ENCODE assay signal across 23 cellular contexts in the genomic region with DNA sequence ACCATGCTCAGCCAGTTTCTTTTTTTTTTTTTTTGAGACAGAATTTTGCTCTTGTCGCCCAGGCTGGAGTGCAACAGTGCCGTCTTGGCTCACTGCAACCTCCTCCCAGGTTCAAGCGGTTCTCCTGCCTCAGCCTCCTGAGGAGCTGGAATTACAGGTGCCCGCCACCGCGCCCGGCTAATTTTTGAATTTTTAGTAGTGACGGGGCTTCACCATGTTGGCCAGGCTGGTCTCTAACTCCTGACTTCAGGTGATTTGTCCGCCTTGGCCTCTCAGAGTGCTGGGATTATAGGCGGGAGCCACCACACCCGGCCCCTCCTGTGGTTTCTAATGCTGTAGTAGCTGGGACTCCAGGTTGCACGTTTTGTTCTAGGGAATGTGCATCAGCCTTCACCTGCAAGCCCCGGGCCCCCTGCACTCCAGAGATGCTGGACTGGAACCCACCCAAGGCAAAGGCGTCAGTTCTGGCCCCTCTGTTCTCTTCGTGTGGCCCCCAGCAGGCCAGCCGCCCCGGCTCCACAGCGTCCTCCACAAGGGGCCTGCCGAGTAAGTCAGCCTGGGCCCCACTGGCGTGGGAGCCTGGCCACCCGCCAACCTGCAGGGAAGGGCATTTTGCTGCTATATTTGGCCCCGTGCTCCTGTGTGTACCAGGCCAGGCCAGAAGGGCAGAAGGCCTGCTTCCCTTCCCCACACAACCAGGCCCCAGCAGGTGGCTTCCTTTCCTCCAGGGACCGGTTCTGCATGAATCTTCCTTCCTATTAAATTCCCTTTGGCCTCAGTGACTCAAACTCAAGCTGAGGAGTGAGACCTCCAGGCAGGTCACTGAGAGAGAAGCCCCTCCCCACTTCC. TPM values are rescaled to one million over a fixed set of nuclear protein-coding genes. Genes with fewer than 3 reads are reported as not detected.
DNase-seq lines count a peak whose midpoint lies in the region; ATAC-seq and TF ChIP-seq lines count a peak whose summit lies in the region.
"Had no signal": no experiment of that assay in that cellular context is flagged by ENCODE, and none has a peak within 500 bp of the region (broad histone marks: within the 10 kb centered on the region; RNA-seq: fewer than 3 reads in every experiment).

No MANE protein-coding gene starts in this region.

- peaks cover 0 to 4% of the 10 kb centered on the region in 2 donors for H3K9me3 Mint-ChIP-seq in stimulated activated naive B cell treated with anti-CD40 and anti-IgM and Interleukin-4, amounts not matched to agents 10 μg/mL and 1 μg/mL and 100 μg/mL, for 72 hours
- H3K9me3 Mint-ChIP-seq: activated CD4-positive, alpha-beta T cell treated with anti-CD3 and anti-CD28 coated beads, Interleukin-2, amount 10 ng/mL, durations not matched to agents 7 days and 5 days; naive thymus-derived CD8-positive, alpha-beta T cell; stimulated activated naive CD8-positive, alpha-beta T cell treated with anti-CD3 and anti-CD28 coated beads, Interleukin-15, amount 100 ng/mL, for 72 hours had no signal

- peak; percentile 39 to 70 for DNase-seq in dermis microvascular lymphatic vessel endothelial cell (ENCODE audit: low read depth in 2 of 2)
- no peak for DNase-seq in stimulated activated naive B cell treated with anti-CD40 and anti-IgM and Interleukin-4, amounts not matched to agents 10 μg/mL and 1 μg/mL and 100 μg/mL, for 72 hours
- no peak for DNase-seq in T-helper 2 cell
- no peak for DNase-seq in WERI-Rb-1
- DNase-seq: activated CD4-positive, alpha-beta T cell treated with anti-CD3 and anti-CD28 coated beads, Interleukin-2, amount 10 ng/mL, durations not matched to agents 7 days and 5 days; activated effector memory CD4-positive, alpha-beta T cell treated with Interleukin-2 at 50 U/mL for 16 hours; adrenal gland; AML-193; Caco-2; effector CD4-positive, alpha-beta T cell; GM23248; naive thymus-derived CD8-positive, alpha-beta T cell; NCI-H1417 treated with DMSO at 0.1 percent for 48 hours; NCI-H2171 treated with DMSO at 0.1 percent for 48 hours; NCI-H774; SK-N-SH; stimulated activated naive CD8-positive, alpha-beta T cell treated with anti-CD3 and anti-CD28 coated beads, Interleukin-15, amount 100 ng/mL, for 72 hours had no signal

- no peak for ATAC-seq in stimulated activated naive B cell treated with anti-CD40 and anti-IgM and Interleukin-4, amounts not matched to agents 10 μg/mL and 1 μg/mL and 100 μg/mL, for 72 hours (replicated peaks)
- no peak for ATAC-seq in HG02798 (IDR thresholded peaks at IDR 0.05; ENCODE audit: poor library complexity, unreplicated experiment)
- ATAC-seq: naive thymus-derived CD8-positive, alpha-beta T cell had no signal

- H3K4me1 ChIP-seq in HUES64 (ENCODE audit: insufficient read depth, low read length) (peaks cover 27% of the 10 kb centered on the region), iPS-20b (ENCODE audit: insufficient read depth, low read length) (peaks cover 27% of the 10 kb centered on the region)
- H3K4me1 ChIP-seq: adrenal gland, parathyroid adenoma, upper lobe of left lung had no signal

- H3K27ac Mint-ChIP-seq in stimulated activated naive B cell treated with anti-CD40 and anti-IgM and Interleukin-4, amounts not matched to agents 10 μg/mL and 1 μg/mL and 100 μg/mL, for 72 hours: peak overlapping the region; percentile 59
- H3K27ac Mint-ChIP-seq: activated CD4-positive, alpha-beta T cell treated with anti-CD3 and anti-CD28 coated beads, Interleukin-2, amount 10 ng/mL, durations not matched to agents 7 days and 5 days; naive thymus-derived CD8-positive, alpha-beta T cell; stimulated activated naive CD8-positive, alpha-beta T cell treated with anti-CD3 and anti-CD28 coated beads, Interleukin-15, amount 100 ng/mL, for 72 hours had no signal

- H3K27ac ChIP-seq in HUES64 (ENCODE audit: low read depth, low read length) (peak overlapping the region; percentile 91), iPS-20b (ENCODE audit: low read length) (peak overlapping the region; percentile 99), WERI-Rb-1 (no peak overlapping the region)
- H3K27ac ChIP-seq: adrenal gland, esophagus muscularis mucosa, GM23248, parathyroid adenoma, upper lobe of left lung had no signal

- no peaks in the 10 kb centered on the region for H3K27me3 Mint-ChIP-seq in stimulated activated naive B cell treated with anti-CD40 and anti-IgM and Interleukin-4, amounts not matched to agents 10 μg/mL and 1 μg/mL and 100 μg/mL, for 72 hours
- H3K27me3 Mint-ChIP-seq: activated CD4-positive, alpha-beta T cell treated with anti-CD3 and anti-CD28 coated beads, Interleukin-2, amount 10 ng/mL, durations not matched to agents 7 days and 5 days; naive thymus-derived CD8-positive, alpha-beta T cell; stimulated activated naive CD8-positive, alpha-beta T cell treated with anti-CD3 and anti-CD28 coated beads, Interleukin-15, amount 100 ng/mL, for 72 hours had no signal

- H3K9me3 ChIP-seq in HUES64 (ENCODE audit: insufficient read depth, low read depth, low read length): no peaks in the 10 kb centered on the region
- H3K9me3 ChIP-seq in iPS-20b (ENCODE audit: insufficient read depth, low read depth, low read length): no peaks in the 10 kb centered on the region
- no peaks in the 10 kb centered on the region for H3K9me3 ChIP-seq in WERI-Rb-1 (ENCODE audit: severe bottlenecking)
- H3K9me3 ChIP-seq: adrenal gland, Caco-2, esophagus muscularis mucosa, SK-N-SH, upper lobe of left lung had no signal

- H3K36me3 ChIP-seq in HUES64 (ENCODE audit: insufficient read depth, low read length): no peaks in the 10 kb centered on the region
- H3K36me3 ChIP-seq in iPS-20b (ENCODE audit: insufficient read depth, low read depth, low read length): no peaks in the 10 kb centered on the region
- H3K36me3 ChIP-seq in WERI-Rb-1: no peaks in the 10 kb centered on the region
- H3K36me3 ChIP-seq: adrenal gland had no signal

- H3K9ac ChIP-seq in HUES64 (ENCODE audit: low read depth, low read length) (peak overlapping the region; percentile 41), iPS-20b (ENCODE audit: low read depth, low read length) (peak overlapping the region; percentile 78; the same call in 1 of the 2 replicates)
- H3K9ac ChIP-seq: GM23248, parathyroid adenoma, SK-N-SH had no signal

- 0 out of 2 replicates have a peak overlapping the region, but pooled peaks have one; percentile 14 for H3K4me3 ChIP-seq in HUES64 (ENCODE audit: low read length)
- peak overlapping the region; percentile 47; the same call in 1 of the 2 replicates for H3K4me3 ChIP-seq in iPS-20b (ENCODE audit: low read length)
- H3K4me3 ChIP-seq in WERI-Rb-1 (ENCODE audit: low read depth, low read length): no peak overlapping the region
- H3K4me3 ChIP-seq: adrenal gland, esophagus muscularis mucosa, GM23248, upper lobe of left lung had no signal

- 73% methylated on average over 23 of the region's 23 CpGs for WGBS in HUES64

- H3K36me3 Mint-ChIP-seq in stimulated activated naive B cell treated with anti-CD40 and anti-IgM and Interleukin-4, amounts not matched to agents 10 μg/mL and 1 μg/mL and 100 μg/mL, for 72 hours: peaks cover 4 to 6% of the 10 kb centered on the region in 2 donors
- H3K36me3 Mint-ChIP-seq: naive thymus-derived CD8-positive, alpha-beta T cell had no signal

- no peak for TF ChIP-seq CTCF in WERI-Rb-1 (IDR thresholded peaks at IDR 0.05; ENCODE audit: low read depth, low read length)

- no peaks in the 10 kb centered on the region for H3K27me3 ChIP-seq in HUES64 (ENCODE audit: insufficient read depth, low read length)
- H3K27me3 ChIP-seq in iPS-20b (ENCODE audit: insufficient read depth, low read length): no peaks in the 10 kb centered on the region
- no peaks in the 10 kb centered on the region for H3K27me3 ChIP-seq in WERI-Rb-1 (ENCODE audit: insufficient read depth, low read depth, severe bottlenecking)
- H3K27me3 ChIP-seq: adrenal gland, esophagus muscularis mucosa, upper lobe of left lung had no signal

- H3K4me1 Mint-ChIP-seq in stimulated activated naive B cell treated with anti-CD40 and anti-IgM and Interleukin-4, amounts not matched to agents 10 μg/mL and 1 μg/mL and 100 μg/mL, for 72 hours: peaks cover 5% of the 10 kb centered on the region in 2 donors
- H3K4me1 Mint-ChIP-seq: activated CD4-positive, alpha-beta T cell treated with anti-CD3 and anti-CD28 coated beads, Interleukin-2, amount 10 ng/mL, durations not matched to agents 7 days and 5 days; naive thymus-derived CD8-positive, alpha-beta T cell; stimulated activated naive CD8-positive, alpha-beta T cell treated with anti-CD3 and anti-CD28 coated beads, Interleukin-15, amount 100 ng/mL, for 72 hours had no signal

- H3K4me3 Mint-ChIP-seq in stimulated activated naive B cell treated with anti-CD40 and anti-IgM and Interleukin-4, amounts not matched to agents 10 μg/mL and 1 μg/mL and 100 μg/mL, for 72 hours: no peak overlapping the region
- H3K4me3 Mint-ChIP-seq: activated CD4-positive, alpha-beta T cell treated with anti-CD3 and anti-CD28 coated beads, Interleukin-2, amount 10 ng/mL, durations not matched to agents 7 days and 5 days; naive thymus-derived CD8-positive, alpha-beta T cell; stimulated activated naive CD8-positive, alpha-beta T cell treated with anti-CD3 and anti-CD28 coated beads, Interleukin-15, amount 100 ng/mL, for 72 hours had no signal

RNA-seq across cellular contexts. Expression of gene B3GNT7, which starts 25.7 kb away (rescaled TPM):
- polyA plus RNA-seq in HUES64 (2013, experiment 1 of 2): 45.2 TPM
- 45.4 TPM for polyA plus RNA-seq in HUES64 (2013, experiment 2 of 2)
- total RNA-seq in dermis microvascular lymphatic vessel endothelial cell: 7.2 and 19.1 TPM in 2 replicates
- total RNA-seq: activated CD4-positive, alpha-beta T cell treated with anti-CD3 and anti-CD28 coated beads, Interleukin-2, amount 10 ng/mL, durations not matched to agents 7 days and 5 days; GM23248 had no signal
- polyA plus RNA-seq: GM23248 had no signal

Comparison
In these comparisons a context has a peak if more than half of its experiments do, and no peak if none do; other contexts are left out.
1. DNase-seq: peak in dermis microvascular lymphatic vessel endothelial cell (2 of 2); none in stimulated activated naive B cell treated with anti-CD40 and anti-IgM and Interleukin-4, amounts not matched to agents 10 μg/mL and 1 μg/mL and 100 μg/mL, for 72 hours (single experiment), T-helper 2 cell (0 of 5) and WERI-Rb-1 (single experiment).